2 cellular contexts compared by ENCODE assay signal in genomic region chr1:6437017-6437700, GRCh38.
DNase-seq lines count a peak whose midpoint lies in the region.

No MANE protein-coding gene starts in this region.

- DNase-seq in NCI-H82 (lab: John Stamatoyannopoulos, UW) (peak; percentile 28), putamen (ENCODE audit: low spot score) (peak; percentile 72)
